16 cellular contexts compared by ENCODE assay signal in genomic region chr11:111135101-111135500, GRCh38.
DNase-seq lines count a peak whose midpoint lies in the region; ATAC-seq and TF ChIP-seq lines count a peak whose summit lies in the region.
"Had no signal": no experiment of that assay in that cellular context is flagged by ENCODE, and none has a peak within 500 bp of the region (broad histone marks: within the 10 kb centered on the region; RNA-seq: fewer than 3 reads in every experiment).

No MANE protein-coding gene starts in this region.

- H3K79me1 ChIP-seq in mesendoderm (ENCODE audit: low read length): no peaks in the 10 kb centered on the region

- WGBS in ectodermal cell, 2 experiments: 79 to 80% methylated on average over 2 of the region's 2 CpGs
- no CpG with 5 or more reads among the region's 2 CpGs for WGBS in mesendoderm (ENCODE audit: extremely low coverage, insufficient coverage, low lambda C conversion rate)

- DNase-seq in ELF-1 (ENCODE audit: low read depth, low spot score) (peak; percentile 59), NCI-H146 (lab: John Stamatoyannopoulos, UW) (peak; percentile 85), mesendoderm (peak; percentile 58), foreskin melanocyte (no peak)
- DNase-seq: BE2C; CD8-positive, alpha-beta T cell; COR-L47; DMS153; DMS79 treated with DMSO at 0.1 percent for 48 hours; EL; GDM1; GOT3 had no signal

- no peak overlapping the region for H3K56ac ChIP-seq in mesendoderm (ENCODE audit: low read length)

- no peak overlapping the region for H2BK5ac ChIP-seq in mesendoderm (ENCODE audit: low read length)

- H3K36me3 ChIP-seq in ectodermal cell (ENCODE audit: control insufficient read depth, insufficient read depth, low read length) (no peaks in the 10 kb centered on the region), mesendoderm (ENCODE audit: control insufficient read depth, insufficient read depth, low read length) (no peaks in the 10 kb centered on the region)
- H3K36me3 ChIP-seq: BE2C, HAP-1 had no signal

- no peak overlapping the region for H4K5ac ChIP-seq in mesendoderm (ENCODE audit: low read length)

- no peak overlapping the region for H3K18ac ChIP-seq in mesendoderm (ENCODE audit: low read length)

- H4K8ac ChIP-seq in mesendoderm (ENCODE audit: low read depth, low read length): no peak overlapping the region

- H3K4me2 ChIP-seq in mesendoderm (ENCODE audit: low read length): no peak overlapping the region

- H3K27me3 ChIP-seq in ectodermal cell (ENCODE audit: control insufficient read depth, insufficient read depth, low read length, poor library complexity, severe bottlenecking) (no peaks in the 10 kb centered on the region), mesendoderm (ENCODE audit: insufficient read depth, low read length, poor library complexity) (no peaks in the 10 kb centered on the region)
- H3K27me3 ChIP-seq: BE2C had no signal

- H3K27ac ChIP-seq in ectodermal cell (ENCODE audit: insufficient read depth, low read depth, low read length, poor library complexity, severe bottlenecking) (peak overlapping the region; percentile 41), mesendoderm (ENCODE audit: low read depth, low read length) (no peak overlapping the region)

- no peak overlapping the region for H3K9ac ChIP-seq in mesendoderm (ENCODE audit: low read length)

- no peak overlapping the region for H3K23ac ChIP-seq in mesendoderm (ENCODE audit: low read length)

- H3K4me3 ChIP-seq in ectodermal cell (ENCODE audit: insufficient read depth, low read depth, low read length) (no peak overlapping the region), mesendoderm (ENCODE audit: low read length) (no peak overlapping the region)
- H3K4me3 ChIP-seq: HAP-1 had no signal

- H3K9me3 ChIP-seq in ectodermal cell (ENCODE audit: control insufficient read depth, low read length): no peaks in the 10 kb centered on the region
- H3K9me3 ChIP-seq: BE2C, HAP-1 had no signal

- no peak for ATAC-seq in SK-N-SH treated with all-trans-retinoic acid at 6 μM for 48 hours
- no peak for ATAC-seq in HG03354 (IDR thresholded peaks at IDR 0.05; ENCODE audit: poor library complexity, severe bottlenecking, unreplicated experiment)
- ATAC-seq: CD8-positive, alpha-beta T cell had no signal

- H2BK120ac ChIP-seq in mesendoderm (ENCODE audit: low read depth, low read length): no peak overlapping the region

- H2BK15ac ChIP-seq in mesendoderm (replicated peaks; ENCODE audit: low read depth): no peak overlapping the region

- no peaks in the 10 kb centered on the region for H3K79me2 ChIP-seq in mesendoderm (ENCODE audit: control insufficient read depth, insufficient read depth, low read length)

- H3K4ac ChIP-seq in mesendoderm (ENCODE audit: low read depth, low read length): no peak overlapping the region

- H3K4me1 ChIP-seq in ectodermal cell (ENCODE audit: control insufficient read depth, insufficient read depth, low read length) (peaks cover 6% of the 10 kb centered on the region), mesendoderm (ENCODE audit: control insufficient read depth, low read depth, low read length) (peaks cover 2% of the 10 kb centered on the region)
- H3K4me1 ChIP-seq: BE2C, HAP-1 had no signal

- H2AK5ac ChIP-seq in mesendoderm (ENCODE audit: low read length): no peak overlapping the region

TF ChIP-seq in SK-N-SH treated with all-trans-retinoic acid at 6 μM for 48 hours, 23 proteins besides CTCF, POLR2A, EP300 and RAD21:
- TF ChIP-seq CSDC2 (CRISPR knock-in tag; IDR thresholded peaks at IDR 0.05) (no peak), ISL1 (CRISPR knock-in tag; IDR thresholded peaks at IDR 0.05) (no peak), CSRNP3 (CRISPR knock-in tag; IDR thresholded peaks at IDR 0.05) (no peak), BACH2 (CRISPR knock-in tag; IDR thresholded peaks at IDR 0.05; ENCODE audit: borderline replicate concordance) (no peak), RARB (CRISPR knock-in tag; IDR thresholded peaks at IDR 0.05) (no peak), PPARA (CRISPR knock-in tag; IDR thresholded peaks at IDR 0.05; ENCODE audit: borderline replicate concordance) (no peak), TOX (CRISPR knock-in tag; IDR thresholded peaks at IDR 0.05; ENCODE audit: borderline replicate concordance) (no peak), OSR1 (CRISPR knock-in tag; IDR thresholded peaks at IDR 0.05) (no peak)
